In the genomic region with DNA sequence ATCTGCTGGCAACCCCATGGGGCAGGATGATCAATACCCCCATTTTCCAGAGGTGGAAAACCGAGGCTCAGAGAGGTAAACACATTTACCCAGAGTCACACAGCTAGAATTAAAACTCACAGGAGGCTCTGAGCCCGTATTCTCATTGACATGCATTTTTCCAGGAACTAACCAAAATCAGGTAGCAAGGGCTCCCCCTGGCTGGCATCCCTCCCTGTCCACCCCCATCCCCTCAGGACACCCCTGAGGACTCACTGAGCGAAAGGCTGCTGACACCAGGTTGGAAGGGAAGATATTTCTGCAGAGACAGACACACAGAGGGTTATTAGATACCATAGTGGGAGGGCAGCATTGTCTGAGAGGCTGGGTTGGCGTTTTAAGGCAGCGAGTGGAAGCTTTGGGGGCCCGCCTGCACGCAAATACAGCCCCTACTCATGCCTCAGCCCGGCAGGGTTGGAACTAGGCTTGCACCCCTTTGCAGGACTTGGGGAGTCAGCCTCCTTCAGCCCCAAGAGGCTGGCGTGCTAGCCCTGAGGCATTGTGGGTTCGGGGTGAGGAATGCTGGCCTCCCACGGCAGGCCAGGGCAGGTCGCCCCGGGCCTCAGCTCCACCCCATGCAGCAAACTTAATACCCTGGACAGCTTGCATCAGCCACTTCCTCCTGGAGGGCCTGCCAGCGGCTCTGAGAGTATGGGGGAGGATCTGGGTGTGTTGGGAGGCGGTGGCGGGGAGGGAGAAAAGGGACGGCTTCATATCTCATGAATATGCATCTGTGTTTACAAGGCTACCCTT, we compare ENCODE assay signal across 8 cellular contexts. TPM values are rescaled to one million over a fixed set of nuclear protein-coding genes. Genes with fewer than 3 reads are reported as not detected.
DNase-seq lines count a peak whose midpoint lies in the region; ATAC-seq and TF ChIP-seq lines count a peak whose summit lies in the region.

No MANE protein-coding gene starts in this region.

- peak; percentile 42 for ATAC-seq in HG03066 (IDR thresholded peaks at IDR 0.05; ENCODE audit: low read depth, unreplicated experiment)
- ATAC-seq in GM18511 (IDR thresholded peaks at IDR 0.05; ENCODE audit: unreplicated experiment) = no peak
- no peak for ATAC-seq in GM19324 (IDR thresholded peaks at IDR 0.05; ENCODE audit: low FRiP score, unreplicated experiment)

- peak; percentile 91 for DNase-seq in GM04504 (ENCODE audit: low read depth)
- DNase-seq in OCI-M1 (lab: John Stamatoyannopoulos, UW) = peak; percentile 99
- DNase-seq in activated T-cell treated with anti-CD3 and anti-CD28 coated beads, Interleukin-2, amount 50 U/mL, for 48 hours = peak; percentile 75 to 78
- peak in 1 of 2 donors; percentile 93 for DNase-seq in foreskin fibroblast
- peak; percentile 67 to 75 (median 74) for DNase-seq in ovary

- no peak for TF ChIP-seq EP300 in ovary (IDR thresholded peaks at IDR 0.05)

- no peaks in the 10 kb centered on the region for H3K27me3 ChIP-seq in ovary

- no peaks in the 10 kb centered on the region for H3K36me3 ChIP-seq in ovary

- peaks cover 20% of the 10 kb centered on the region for H3K4me1 ChIP-seq in ovary (ENCODE audit: insufficient read depth)

- H3K4me3 ChIP-seq in foreskin fibroblast (ENCODE audit: low read depth in 1 of 2, low read length in 2 of 2) (peak overlapping the region; percentile 75 to 93), ovary (peak overlapping the region; percentile 23)

- TF ChIP-seq CTCF in foreskin fibroblast (IDR thresholded peaks at IDR 0.05; ENCODE audit: low read depth, low read length) = peak; percentile 28
- no peak for TF ChIP-seq CTCF in ovary (IDR thresholded peaks at IDR 0.05)

- no peaks in the 10 kb centered on the region for H3K9me3 ChIP-seq in ovary

- WGBS in ovary, 3 donors = 14 to 16% (median 14%) methylated on average over 17 of the region's 17 CpGs

- TF ChIP-seq POLR2A in ovary (IDR thresholded peaks at IDR 0.05) = no peak

- intact Hi-C loops in ovary (cut with DNase I) = no loop called here

- peak overlapping the region; percentile 24 to 90 for H3K27ac ChIP-seq in ovary

RNA-seq across cellular contexts. Expression of gene SLC1A5, which starts 3.9 kb away (rescaled TPM):
- total RNA-seq in ovary = 100 to 1,000 TPM in 1 of 7 donors, 10 to 100 TPM in 6; 42.4 to 339 (median 65.1) TPM
- polyA plus RNA-seq in ovary = 10 to 100 TPM; 26.8 to 47.9 TPM

RNA-seq across cellular contexts. Expression of gene STRN4, which starts 38.2 kb away (rescaled TPM):
- total RNA-seq in ovary = 10 to 100 TPM; 37.3 to 85.3 (median 59.1) TPM
- 10 to 100 TPM; 34.8 to 59.3 TPM for polyA plus RNA-seq in ovary

RNA-seq across cellular contexts. Expression of gene FKRP, which starts 38.6 kb away (rescaled TPM):
- 10 to 100 TPM; 10.9 to 24.4 (median 19.0) TPM for total RNA-seq in ovary
- 10 to 100 TPM; 10.7 to 12.0 TPM for polyA plus RNA-seq in ovary
